ENCODE assay signal across 8 cellular contexts in genomic region chr18:47930086-47930843, GRCh38. TPM values are rescaled to one million over a fixed set of nuclear protein-coding genes. Genes with fewer than 3 reads are reported as not detected.
DNase-seq lines count a peak whose midpoint lies in the region; ATAC-seq, FAIRE-seq and TF ChIP-seq lines count a peak whose summit lies in the region.

Gene SMAD2, minus strand, starts transcription at chr18:47930659. Its CDS starts 33,903 bp downstream, at chr18:47896756.

- peak; percentile 54 for TF ChIP-seq POLR2A in A549 (IDR thresholded peaks at IDR 0.05; ENCODE audit: low read length)
- TF ChIP-seq POLR2A in GM18526 (IDR thresholded peaks at IDR 0.05; ENCODE audit: extremely low read depth, insufficient read length) = peak; percentile 34

- H3K4me3 ChIP-seq in A549 (peak within 1 kb of the TSS; percentile 87), coronary artery (peak within 1 kb of the TSS; percentile 90), left lung (peak within 1 kb of the TSS; percentile 65 to 84)

- peaks cover 44% of the 10 kb centered on the region for H3K4me1 ChIP-seq in A549
- H3K4me1 ChIP-seq in left lung = peaks cover 10 to 54% of the 10 kb centered on the region in 2 donors

- CTCF ChIA-PET in A549 (lab: Yijun Ruan, JAX) = interaction anchor here (1.0 to 2.1 kb wide), 3 partner anchors 67 to 77 kb away, joined by 3 to 13 read pairs (median 9); no protein-coding TSS in a partner anchor

- peak within 1 kb of the TSS; percentile 98 to 100 for H3K27ac ChIP-seq in A549
- peak within 1 kb of the TSS; percentile 92 to 99 for H3K27ac ChIP-seq in coronary artery
- H3K27ac ChIP-seq in left lung = peak within 1 kb of the TSS; percentile 98 to 99

- WGBS in A549 (ENCODE audit: missing lambda C conversion rate) = 0% methylated on average over 4 of the region's 87 CpGs

- H3K9me3 ChIP-seq in A549 = no peaks in the 10 kb centered on the region
- no peaks in the 10 kb centered on the region for H3K9me3 ChIP-seq in left lung

- DNase-seq in A549 (ENCODE audit: low read depth in 1 of 2, low spot score in 1 of 2) (peak; percentile 15 to 89), NCI-H446 (lab: John Stamatoyannopoulos, UW) (peak; percentile 49 to 91), coronary artery (ENCODE audit: low spot score) (peak; percentile 90), left lung (peak; percentile 89 to 96)
- DNase-seq in activated CD4-positive, alpha-beta T cell treated with anti-CD3 and anti-CD28 coated beads for 48 hours = peak; percentile 84
- peak; percentile 72 for DNase-seq in stimulated activated CD4-positive, alpha-beta T cell treated with anti-CD3 and anti-CD28 coated beads, Interleukin-2, amount 100 ng/mL, for 4 hours (ENCODE audit: low read depth)

- ATAC-seq in A549 (peak; percentile 64 to 66), HG03097 (IDR thresholded peaks at IDR 0.05; ENCODE audit: low FRiP score, unreplicated experiment) (peak; percentile 34), left lung (peak; percentile 71)

- TF ChIP-seq RAD21 in A549 (conservative IDR thresholded peaks at IDR 0.05 in 1 of 2, IDR thresholded peaks at IDR 0.05 in 1 of 2) = peak in 1 of 2 experiments; percentile 28; a peak in 1 of 5 replicates

- FAIRE-seq in A549 (lab: Jason Lieb, UNC) = no peak

- peak in 1 of 2 experiments; percentile 65; a peak in 2 of 5 replicates for TF ChIP-seq EP300 in A549 (IDR thresholded peaks at IDR 0.05)

- POLR2A ChIA-PET in A549 (lab: Yijun Ruan, JAX) = interaction anchor here (0.7 to 2.3 kb wide), 12 partner anchors 10 to 512 kb away, joined by 3 to 46 read pairs (median 5); no protein-coding TSS in a partner anchor

- H3K36me3 ChIP-seq in left lung = no peaks in the 10 kb centered on the region

- H3K4me2 ChIP-seq in A549 = peak within 1 kb of the TSS; percentile 95

- intact Hi-C loops in left lung (cut with DNase I) = no loop called here

- TF ChIP-seq CTCF in A549 (IDR thresholded peaks at IDR 0.05) (no peak), coronary artery (IDR thresholded peaks at IDR 0.05) (no peak), left lung (IDR thresholded peaks at IDR 0.05) (no peak)

- no peaks in the 10 kb centered on the region for H3K27me3 ChIP-seq in left lung

TF ChIP-seq in A549, 52 proteins besides CTCF, POLR2A, EP300 and RAD21:
- TF ChIP-seq PHF8 (IDR thresholded peaks at IDR 0.05; ENCODE audit: borderline replicate concordance, low read depth) = 0 out of 2 replicates have a peak, but pooled peaks have one; percentile 51
- TF ChIP-seq ZC3H11A (IDR thresholded peaks at IDR 0.05) = no peak
- TF ChIP-seq EHMT2 (IDR thresholded peaks at IDR 0.05; ENCODE audit: low read depth) = no peak
- peak; percentile 63; the same call in 1 of the 2 replicates for TF ChIP-seq MAX (IDR thresholded peaks at IDR 0.05)
- no peak for TF ChIP-seq KDM1A (IDR thresholded peaks at IDR 0.05; ENCODE audit: low read depth)
- TF ChIP-seq JUN (IDR thresholded peaks at IDR 0.05) = peak; percentile 78 to 91
- TF ChIP-seq SMC3 (IDR thresholded peaks at IDR 0.05) = peak; percentile 14; the same call in 2 of the 3 replicates
- TF ChIP-seq USF2 (IDR thresholded peaks at IDR 0.05) = peak; percentile 61

RNA-seq across cellular contexts. Expression of gene SMAD2, which starts in this region (rescaled TPM):
- polyA plus RNA-seq in A549 (2011; rRNA removed) (217 and 229 TPM in 2 replicates), A549 (2017; fragmentation: RNase III; extraction: RNeasy Plus Mini Kit Qiagen cat#74134 plus additional on column Dnase treatment) (121 to 133 TPM (median 131 TPM) in 3 replicates)
- polyA plus RNA-seq in A549 (2012; cell fraction: cytosol; rRNA removed) = 42.4 TPM in 2 replicates
- polyA plus RNA-seq in A549 (2012; cell fraction: nucleus; rRNA removed) = 17.1 and 25.1 TPM in 2 replicates
- polyA minus RNA-seq in A549 (2011; rRNA and poly(A)+ RNA removed) = 204 and 226 TPM in 2 replicates
- 100 to 1,000 TPM; 131 to 143 TPM for total RNA-seq in left lung

Comparison
In these comparisons a context has a peak if more than half of its experiments do, and no peak if none do; other contexts are left out.
1. Peak in every context shown above with its lines: DNase-seq, ATAC-seq, H3K4me3 ChIP-seq and H3K27ac ChIP-seq.